ENCODE assay signal across 8 cellular contexts in genomic region chr4:151408380-151408629, GRCh38. TPM values are rescaled to one million over a fixed set of nuclear protein-coding genes. Genes with fewer than 3 reads are reported as not detected.
DNase-seq lines count a peak whose midpoint lies in the region; ATAC-seq, FAIRE-seq and TF ChIP-seq lines count a peak whose summit lies in the region.

No MANE protein-coding gene starts in this region.

- no peaks in the 10 kb centered on the region for H3K27me3 ChIP-seq in body of pancreas

- TSS peak; percentile 81 for BruUV-seq in Calu3 (replicated peaks; lab: Mats Ljungman, UMichigan)

- H3K4me3 Mint-ChIP-seq in Calu3 (ENCODE audit: low read depth, unreplicated experiment) = peak overlapping the region; percentile 98

- peaks cover 30% of the 10 kb centered on the region for H3K4me1 Mint-ChIP-seq in Calu3 (ENCODE audit: low read depth, unreplicated experiment)

- CTCF ChIA-PET in Calu3 (lab: Charles Lee) = interaction anchor here (1.4 kb wide), 1 partner anchor 196 kb away, joined by 5 read pairs; no protein-coding TSS in a partner anchor

- H3K27ac Mint-ChIP-seq in Calu3 (ENCODE audit: unreplicated experiment) = peak overlapping the region; percentile 98

- H3K36me3 ChIP-seq in body of pancreas (replicated peaks in 1 of 2; ENCODE audit: insufficient read depth in 1 of 2, low read depth in 2 of 2) = no peaks in the 10 kb centered on the region
- H3K36me3 ChIP-seq in mesodermal cell (ENCODE audit: control insufficient read depth, insufficient read depth, low read length) = no peaks in the 10 kb centered on the region

- no peaks in the 10 kb centered on the region for H3K27me3 Mint-ChIP-seq in Calu3 (ENCODE audit: unreplicated experiment)

- H3K27ac ChIP-seq in body of pancreas = peak overlapping the region; percentile 92 to 97 (median 96)
- no peak overlapping the region for H3K27ac ChIP-seq in mesodermal cell (ENCODE audit: low read depth, low read length, severe bottlenecking)

- H3K4me1 ChIP-seq in body of pancreas (peaks cover 37% of the 10 kb centered on the region), mesodermal cell (ENCODE audit: control insufficient read depth, insufficient read depth, low read length, poor library complexity, severe bottlenecking) (peaks cover 5% of the 10 kb centered on the region)

- no peaks in the 10 kb centered on the region for H3K9me3 Mint-ChIP-seq in Calu3 (ENCODE audit: low read depth, unreplicated experiment)

- peaks cover 30% of the 10 kb centered on the region for H3K36me3 Mint-ChIP-seq in Calu3 (ENCODE audit: insufficient read depth, unreplicated experiment)

- DNase-seq in Calu3 (no peak), body of pancreas (no peak), hypothalamus (lab: John Stamatoyannopoulos, UW) (no peak), RCC 7860 (ENCODE audit: low spot score) (no peak), activated gamma-delta T cell treated with Interleukin-2 at 50 U/mL for 16 hours (no peak)

- TF ChIP-seq CTCF in Calu3 (IDR thresholded peaks at IDR 0.05; ENCODE audit: unreplicated experiment) = no peak
- no peak for TF ChIP-seq CTCF in body of pancreas (IDR thresholded peaks at IDR 0.05)

- WGBS in body of pancreas, 2 donors = 1 to 4% methylated on average over 8 of the region's 8 CpGs
- WGBS in mesodermal cell (ENCODE audit: insufficient coverage in 2 of 2), 2 experiments = 4% methylated on average over 5 to 8 of the region's 8 CpGs

- TF ChIP-seq POLR2A in body of pancreas (IDR thresholded peaks at IDR 0.05) = no peak

- FAIRE-seq in RCC 7860 (lab: Jason Lieb, UNC) = no peak

- ATAC-seq in HG02938 (IDR thresholded peaks at IDR 0.05; ENCODE audit: unreplicated experiment) (peak; percentile 5), body of pancreas (no peak), HG02840 (IDR thresholded peaks at IDR 0.05; ENCODE audit: low FRiP score, unreplicated experiment) (no peak)

- H3K4me3 ChIP-seq in body of pancreas = peak overlapping the region; percentile 29 to 43
- H3K4me3 ChIP-seq in mesodermal cell (ENCODE audit: extremely low read depth, insufficient read depth, low read length, poor library complexity, severe bottlenecking) = peak overlapping the region; percentile 48

- intact Hi-C loops in Calu3 (cut with micrococcal nuclease; ENCODE audit: unreplicated experiment) (no loop called here), body of pancreas (cut with DNase I) (no loop called here)

- no peaks in the 10 kb centered on the region for H3K9me3 ChIP-seq in body of pancreas
- no peaks in the 10 kb centered on the region for H3K9me3 ChIP-seq in mesodermal cell (ENCODE audit: control insufficient read depth, low read length)

RNA-seq across cellular contexts. Expression of gene FHIP1A, which starts 0.7 kb away (rescaled TPM):
- total RNA-seq in Calu3 (2022) = 19.3 and 25.9 TPM in 2 replicates
- total RNA-seq in body of pancreas = 10 to 100 TPM; 20.8 to 23.7 TPM
- 0.33 TPM for polyA plus RNA-seq in mesodermal cell (2013, experiment 1 of 2)
- 0.35 TPM for polyA plus RNA-seq in mesodermal cell (2013, experiment 2 of 2)
